In genomic region chr1:85550784-85551516, GRCh38 we compare ENCODE assay signal across 11 cellular contexts. TPM values are rescaled to one million over a fixed set of nuclear protein-coding genes. Genes with fewer than 3 reads are reported as not detected.
DNase-seq lines count a peak whose midpoint lies in the region; ATAC-seq, FAIRE-seq and TF ChIP-seq lines count a peak whose summit lies in the region.
"Had no signal": no experiment of that assay in that cellular context is flagged by ENCODE, and none has a peak within 500 bp of the region (broad histone marks: within the 10 kb centered on the region; RNA-seq: fewer than 3 reads in every experiment).

No MANE protein-coding gene starts in this region.

- H3K4me2 ChIP-seq in astrocyte (ENCODE audit: low read length) (peak overlapping the region; percentile 71), keratinocyte (ENCODE audit: control insufficient read depth, extremely low read depth, insufficient read depth, low read depth, low read length) (no peak overlapping the region), trophoblast cell (ENCODE audit: low read length) (no peak overlapping the region)

- no peak for ATAC-seq in HG03457 (IDR thresholded peaks at IDR 0.05; ENCODE audit: unreplicated experiment)

- peaks cover 10% of the 10 kb centered on the region for H3K36me3 Mint-ChIP-seq in astrocyte (ENCODE audit: low read depth, unreplicated experiment)

- H3K79me1 ChIP-seq in trophoblast cell (ENCODE audit: low read length): peaks cover 4% of the 10 kb centered on the region

- H2AK5ac ChIP-seq in trophoblast cell (ENCODE audit: low read length): no peak overlapping the region

- no peak overlapping the region for H3K4ac ChIP-seq in trophoblast cell (ENCODE audit: low read depth, low read length)

- FAIRE-seq in astrocyte (lab: Jason Lieb, UNC) (peak; percentile 94), keratinocyte (lab: Jason Lieb, UNC) (peak; percentile 71)
- FAIRE-seq: TTC549 had no signal

- TF ChIP-seq CTCF in astrocyte (IDR thresholded peaks at IDR 0.05; ENCODE audit: insufficient read depth, low read depth, low read length) (no peak), keratinocyte (optimal IDR thresholded peaks at IDR 0.05 in 1 of 3, IDR thresholded peaks at IDR 0.05 in 1 of 3, conservative IDR thresholded peaks at IDR 0.05 in 1 of 3; ENCODE audit: extremely low read depth in 1 of 3, insufficient read depth in 2 of 3, low read length in 3 of 3) (no peak)

- H3K9me3 ChIP-seq in astrocyte (ENCODE audit: insufficient read depth, low read depth, low read length): no peaks in the 10 kb centered on the region
- no peaks in the 10 kb centered on the region for H3K9me3 ChIP-seq in keratinocyte (ENCODE audit: control insufficient read depth, low read depth, low read length)
- H3K9me3 ChIP-seq in trophoblast cell (ENCODE audit: insufficient read depth, low read depth, low read length): no peaks in the 10 kb centered on the region

- no peak overlapping the region for H4K91ac ChIP-seq in trophoblast cell (ENCODE audit: low read depth, low read length)

- WGBS in trophoblast cell (ENCODE audit: extremely low coverage, insufficient coverage, insufficient read length): no CpG with 5 or more reads among the region's 5 CpGs

- H4K12ac ChIP-seq in trophoblast cell (ENCODE audit: low read depth, low read length): no peak overlapping the region

- no peak overlapping the region for H2BK5ac ChIP-seq in trophoblast cell (ENCODE audit: low read depth, low read length, poor library complexity)

- H3K4me3 Mint-ChIP-seq in astrocyte (ENCODE audit: unreplicated experiment): no peak overlapping the region

- H3K79me2 ChIP-seq in astrocyte (ENCODE audit: insufficient read depth, low read length) (peaks cover 99% of the 10 kb centered on the region), keratinocyte (ENCODE audit: control insufficient read depth, insufficient read depth, low read length) (no peaks in the 10 kb centered on the region), trophoblast cell (ENCODE audit: control insufficient read depth, insufficient read depth, low read length, poor library complexity) (no peaks in the 10 kb centered on the region)

- H3K4me3 ChIP-seq in astrocyte (ENCODE audit: insufficient read depth, low read depth, low read length): peak overlapping the region; percentile 1
- no peak overlapping the region for H3K4me3 ChIP-seq in keratinocyte (ENCODE audit: control insufficient read depth in 2 of 3, extremely low read depth in 1 of 3, insufficient read depth in 2 of 3, low read depth in 1 of 3, low read length in 3 of 3)
- no peak overlapping the region for H3K4me3 ChIP-seq in trophoblast cell (ENCODE audit: low read depth, low read length)
- H3K4me3 ChIP-seq: dorsolateral prefrontal cortex had no signal

- no peaks in the 10 kb centered on the region for H3K27me3 Mint-ChIP-seq in astrocyte (ENCODE audit: low read depth, unreplicated experiment)

- H3K27me3 ChIP-seq in astrocyte (ENCODE audit: insufficient read depth, low read length): no peaks in the 10 kb centered on the region
- H3K27me3 ChIP-seq in keratinocyte (ENCODE audit: control insufficient read depth, extremely low read depth, insufficient read depth, low read length): no peaks in the 10 kb centered on the region
- H3K27me3 ChIP-seq in trophoblast cell (ENCODE audit: insufficient read depth, low read length): no peaks in the 10 kb centered on the region
- H3K27me3 ChIP-seq: dorsolateral prefrontal cortex had no signal

- H3K4me1 Mint-ChIP-seq in astrocyte (ENCODE audit: low read depth, unreplicated experiment): peaks cover 83% of the 10 kb centered on the region

- peaks cover 8% of the 10 kb centered on the region for H3K36me3 ChIP-seq in astrocyte (ENCODE audit: insufficient read depth, low read length)
- no peaks in the 10 kb centered on the region for H3K36me3 ChIP-seq in keratinocyte (ENCODE audit: control insufficient read depth in 2 of 2, extremely low read depth in 1 of 2, insufficient read depth in 2 of 2, low read length in 2 of 2)
- no peaks in the 10 kb centered on the region for H3K36me3 ChIP-seq in trophoblast cell (ENCODE audit: control insufficient read depth in 1 of 2, insufficient read depth in 2 of 2, low read length in 2 of 2)

- DNase-seq in HT1080 (ENCODE audit: low read depth) (peak; percentile 82), astrocyte (ENCODE audit: low read depth) (peak; percentile 84), keratinocyte (ENCODE audit: low read depth, low spot score) (no peak), stromal cell of bone marrow (ENCODE audit: low read depth) (peak; percentile 78), trophoblast cell (no peak), activated gamma-delta T cell (lab: John Stamatoyannopoulos, UW) (no peak)
- DNase-seq: DND-41, dorsolateral prefrontal cortex, MM.1S had no signal

- no peak overlapping the region for H3K14ac ChIP-seq in trophoblast cell (ENCODE audit: low read length)

- no peak overlapping the region for H3K23ac ChIP-seq in trophoblast cell (ENCODE audit: low read length)

- H4K8ac ChIP-seq in trophoblast cell (ENCODE audit: low read depth, low read length): no peak overlapping the region

- H2AFZ ChIP-seq in astrocyte (ENCODE audit: low read depth, low read length) (no peak overlapping the region), keratinocyte (ENCODE audit: control insufficient read depth, low read length) (peak overlapping the region; percentile 40), trophoblast cell (ENCODE audit: insufficient read depth, low read length, poor library complexity) (no peak overlapping the region)

- H3K9me3 Mint-ChIP-seq in astrocyte (ENCODE audit: unreplicated experiment): no peaks in the 10 kb centered on the region

- peak overlapping the region; percentile 80 for H3K27ac Mint-ChIP-seq in astrocyte (ENCODE audit: unreplicated experiment)

- H4K20me1 ChIP-seq in astrocyte (ENCODE audit: insufficient read depth, low read length) (peaks cover 77% of the 10 kb centered on the region), keratinocyte (ENCODE audit: control insufficient read depth, extremely low read depth, insufficient read depth, low read length) (no peaks in the 10 kb centered on the region)

- no peaks in the 10 kb centered on the region for H3K9me1 ChIP-seq in keratinocyte (ENCODE audit: control insufficient read depth, extremely low read depth, insufficient read depth, low read length)

- H3K4me1 ChIP-seq in astrocyte (ENCODE audit: insufficient read depth, low read length) (peaks cover 43% of the 10 kb centered on the region), keratinocyte (ENCODE audit: control insufficient read depth, extremely low read depth, insufficient read depth, low read length) (peaks cover 33% of the 10 kb centered on the region), trophoblast cell (ENCODE audit: control insufficient read depth in 1 of 2, insufficient read depth in 2 of 2, low read length in 2 of 2) (peaks cover 8 to 22% of the 10 kb centered on the region in 2 experiments)

- H2BK12ac ChIP-seq in trophoblast cell (ENCODE audit: low read length): no peak overlapping the region

- no peak overlapping the region for H3K18ac ChIP-seq in trophoblast cell (ENCODE audit: low read length)

- H3K27ac ChIP-seq in astrocyte (ENCODE audit: low read depth, low read length) (peak overlapping the region; percentile 64), keratinocyte (ENCODE audit: control insufficient read depth, insufficient read depth, low read length) (no peak overlapping the region), trophoblast cell (ENCODE audit: low read depth, low read length) (no peak overlapping the region)
- H3K27ac ChIP-seq: dorsolateral prefrontal cortex had no signal

- dilution Hi-C loops in keratinocyte (cut with MboI; ENCODE audit: extremely low pct_ligation_motif_present, low sequenced_read_pairs): no loop called here

- H3K9ac ChIP-seq in astrocyte (ENCODE audit: low read length): peak overlapping the region; percentile 44
- H3K9ac ChIP-seq in keratinocyte (ENCODE audit: control insufficient read depth, extremely low read depth, insufficient read depth, low read length): no peak overlapping the region
- H3K9ac ChIP-seq in trophoblast cell (ENCODE audit: low read length): no peak overlapping the region

- no peak overlapping the region for H2BK120ac ChIP-seq in trophoblast cell (ENCODE audit: insufficient read depth, low read length, poor library complexity)

RNA-seq across cellular contexts. Expression of gene CCN1, which starts 29.6 kb away (rescaled TPM):
- total RNA-seq in HT1080 (2014; rRNA removed; shearing (Covaris generic)): 22.9 and 38.1 TPM in 2 replicates
- 367 and 414 TPM in 2 replicates for polyA plus RNA-seq in HT1080 (2015; cell fraction: cytosol; rRNA removed)
- polyA plus RNA-seq in HT1080 (2015; cell fraction: nucleus; rRNA removed): 987 and 1,103 TPM in 2 replicates
- total RNA-seq in astrocyte: 624 and 672 TPM in 2 replicates
- 77.2 to 238 TPM (median 95.2 TPM) in 3 replicates for polyA plus RNA-seq in keratinocyte
- polyA plus RNA-seq in keratinocyte (2011; ENCODE audit: low read depth): 58.9 TPM
- polyA plus RNA-seq in keratinocyte (2011; cell fraction: cytosol; rRNA removed): 74.0 and 77.9 TPM in 2 replicates
- polyA plus RNA-seq in keratinocyte (2011; cell fraction: nucleus; rRNA removed): 520 and 553 TPM in 2 replicates
- polyA plus RNA-seq in keratinocyte (2012; ENCODE audit: low replicate concordance): 186 and 227 TPM in 2 replicates
- 54.3 to 160 TPM (median 85.0 TPM) in 3 replicates for polyA minus RNA-seq in keratinocyte
- polyA minus RNA-seq in keratinocyte (2011; cell fraction: cytosol; rRNA and poly(A)+ RNA removed): 143 TPM
- polyA minus RNA-seq in keratinocyte (2011; cell fraction: nucleus; rRNA and poly(A)+ RNA removed): 180 and 278 TPM in 2 replicates
- polyA plus RNA-seq in trophoblast cell (2013): 190 and 196 TPM in 2 replicates

Comparison
In these comparisons a context has a peak if more than half of its experiments do, and no peak if none do; other contexts are left out.
1. DNase-seq: peak in HT1080 (single experiment), astrocyte (single experiment) and stromal cell of bone marrow (single experiment); none in keratinocyte (single experiment), trophoblast cell (0 of 2) and activated gamma-delta T cell (single experiment).
2. RNA of gene CCN1, which starts 29.6 kb away (total RNA-seq): 624 to 672 TPM in astrocyte; 22.9 to 38.1 TPM in HT1080; every median in the first group is over 10 times any median in the second.